9 cellular contexts compared by ENCODE assay signal in genomic region chr19:50723069-50723468, GRCh38. TPM values are rescaled to one million over a fixed set of nuclear protein-coding genes. Genes with fewer than 3 reads are reported as not detected.
DNase-seq lines count a peak whose midpoint lies in the region; ATAC-seq and TF ChIP-seq lines count a peak whose summit lies in the region.
"Had no signal": no experiment of that assay in that cellular context is flagged by ENCODE, and none has a peak within 500 bp of the region (broad histone marks: within the 10 kb centered on the region; RNA-seq: fewer than 3 reads in every experiment).

A gene with protein sequence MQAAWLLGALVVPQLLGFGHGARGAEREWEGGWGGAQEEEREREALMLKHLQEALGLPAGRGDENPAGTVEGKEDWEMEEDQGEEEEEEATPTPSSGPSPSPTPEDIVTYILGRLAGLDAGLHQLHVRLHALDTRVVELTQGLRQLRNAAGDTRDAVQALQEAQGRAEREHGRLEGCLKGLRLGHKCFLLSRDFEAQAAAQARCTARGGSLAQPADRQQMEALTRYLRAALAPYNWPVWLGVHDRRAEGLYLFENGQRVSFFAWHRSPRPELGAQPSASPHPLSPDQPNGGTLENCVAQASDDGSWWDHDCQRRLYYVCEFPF (plus strand): TSS chr19:50723364. CDS start chr19:50723526, 162 bp downstream.

- H3K27me3 ChIP-seq in Caco-2 (replicated peaks; ENCODE audit: control insufficient read depth, insufficient read depth, low read length) = no peaks in the 10 kb centered on the region; the same call in 1 of the 2 replicates
- H3K27me3 ChIP-seq in PC-3 (ENCODE audit: low read length) = peaks cover 11% of the 10 kb centered on the region
- H3K27me3 ChIP-seq in endodermal cell (ENCODE audit: control insufficient read depth, insufficient read depth, low read length, poor library complexity, severe bottlenecking) = peaks cover 10% of the 10 kb centered on the region

- H3K9me3 ChIP-seq in Caco-2 (no peaks in the 10 kb centered on the region), PC-3 (ENCODE audit: low read length) (no peaks in the 10 kb centered on the region), endodermal cell (ENCODE audit: control insufficient read depth, low read length) (no peaks in the 10 kb centered on the region)

- H3K27ac ChIP-seq in PC-3 (ENCODE audit: low read length) (no peak within 1 kb of the TSS), endodermal cell (ENCODE audit: low read depth, low read length) (no peak within 1 kb of the TSS)
- H3K27ac ChIP-seq: KMS-11 had no signal

- ATAC-seq in PC-3 (no peak), naive B cell (ENCODE audit: low read depth in 2 of 2) (no peak), GM21447 (IDR thresholded peaks at IDR 0.05; ENCODE audit: unreplicated experiment) (no peak), HG03095 (IDR thresholded peaks at IDR 0.05; ENCODE audit: unreplicated experiment) (no peak)

- DNase-seq in Caco-2 (no peak), PC-3 (no peak), endodermal cell (peak; percentile 69), naive B cell (no peak), HuH-7 (ENCODE audit: low spot score) (no peak)
- no peak for DNase-seq in stimulated activated CD4-positive, alpha-beta T cell treated with anti-CD3 and anti-CD28 coated beads, Interleukin-12 subunit alpha, Interleukin-12 subunit beta, amount 100 ng/mL, for 4 hours

- H3K9me2 ChIP-seq in PC-3 (replicated peaks; ENCODE audit: low read length) = no peaks in the 10 kb centered on the region

- TF ChIP-seq CTCF in Caco-2 (IDR thresholded peaks at IDR 0.05; ENCODE audit: insufficient read depth in 1 of 2, low read depth in 1 of 2, low read length in 1 of 2, severe bottlenecking in 1 of 2, unreplicated experiment in 1 of 2) (no peak), PC-3 (conservative IDR thresholded peaks at IDR 0.05; ENCODE audit: low read depth, low read length) (no peak), endodermal cell (conservative IDR thresholded peaks at IDR 0.05) (no peak)

- H3F3A ChIP-seq in PC-3 (ENCODE audit: low read length, unreplicated experiment) = no peaks in the 10 kb centered on the region

- CTCF ChIA-PET in Caco-2 (lab: Charles Lee) (interaction anchor here (0.5 to 0.7 kb wide), 2 partner anchors 48 to 518 kb away, joined by 3 read pairs; no protein-coding TSS in a partner anchor), PC-3 (lab: Charles Lee) (no interaction called here)

- BruUV-seq in Caco-2 (replicated peaks; lab: Mats Ljungman, UMichigan) (no TSS peak), PC-3 (replicated peaks; lab: Mats Ljungman, UMichigan) (no TSS peak)

- peak within 1 kb of the TSS; percentile 57 for H3K9ac ChIP-seq in PC-3 (ENCODE audit: low read length)
- no peak within 1 kb of the TSS for H3K9ac ChIP-seq in endodermal cell (ENCODE audit: extremely low read depth, low read length, poor library complexity, severe bottlenecking)
- H3K9ac ChIP-seq: KMS-11 had no signal

- H3K36me3 Mint-ChIP-seq in Caco-2 (ENCODE audit: insufficient read depth, unreplicated experiment) = peaks cover 6% of the 10 kb centered on the region
- no peaks in the 10 kb centered on the region for H3K36me3 Mint-ChIP-seq in endodermal cell (ENCODE audit: low read depth)
- peaks cover 0 to 23% of the 10 kb centered on the region in 2 donors for H3K36me3 Mint-ChIP-seq in naive B cell

- no peaks in the 10 kb centered on the region for H3K36me3 ChIP-seq in Caco-2 (ENCODE audit: control insufficient read depth, insufficient read depth, low read length)
- H3K36me3 ChIP-seq in PC-3 (ENCODE audit: low read depth, low read length) = no peaks in the 10 kb centered on the region
- no peaks in the 10 kb centered on the region for H3K36me3 ChIP-seq in endodermal cell (ENCODE audit: control insufficient read depth, insufficient read depth, low read length)

- POLR2A ChIA-PET in Caco-2 (lab: Charles Lee) = no interaction called here
- POLR2A ChIA-PET in PC-3 (lab: Charles Lee; ENCODE audit: unreplicated experiment) = no interaction called here

- whole genome bisulfite sequencing in endodermal cell (ENCODE audit: insufficient coverage in 1 of 2, insufficient read length in 1 of 2), 2 experiments = 70% methylated on average over 8 to 15 of the region's 15 CpGs

- H3K27ac Mint-ChIP-seq in Caco-2 (ENCODE audit: unreplicated experiment) (peak within 1 kb of the TSS; percentile 61), endodermal cell (no peak within 1 kb of the TSS), naive B cell (peak within 1 kb of the TSS in 2 of 6 donors; percentile 36 to 49)

- H3K4me1 Mint-ChIP-seq in Caco-2 (ENCODE audit: low read depth, unreplicated experiment) (peaks cover 10% of the 10 kb centered on the region), endodermal cell (peaks cover 7% of the 10 kb centered on the region), naive B cell (peaks cover 36 to 49% (median 42%) of the 10 kb centered on the region in 3 donors)

- H3K27me3 Mint-ChIP-seq in Caco-2 (ENCODE audit: insufficient read depth, unreplicated experiment) = peaks cover 23% of the 10 kb centered on the region
- peaks cover 60% of the 10 kb centered on the region for H3K27me3 Mint-ChIP-seq in endodermal cell (ENCODE audit: insufficient read depth)
- H3K27me3 Mint-ChIP-seq in naive B cell = peaks cover 18 to 83% (median 71%) of the 10 kb centered on the region in 3 donors

- no peaks in the 10 kb centered on the region for H3K9me3 Mint-ChIP-seq in Caco-2 (ENCODE audit: unreplicated experiment)
- H3K9me3 Mint-ChIP-seq in endodermal cell = no peaks in the 10 kb centered on the region
- peaks cover 0 to 12% (median 4%) of the 10 kb centered on the region in 7 donors for H3K9me3 Mint-ChIP-seq in naive B cell

- peak within 1 kb of the TSS; percentile 90 for H3K4me2 ChIP-seq in PC-3 (ENCODE audit: low read length)
- H3K4me2 ChIP-seq: KMS-11 had no signal

- peak within 1 kb of the TSS; percentile 90 for H2AFZ ChIP-seq in PC-3 (ENCODE audit: low read length)

- no peaks in the 10 kb centered on the region for H3K4me1 ChIP-seq in Caco-2
- H3K4me1 ChIP-seq in PC-3 (ENCODE audit: insufficient read depth, low read length) = peaks cover 13% of the 10 kb centered on the region
- no peaks in the 10 kb centered on the region for H3K4me1 ChIP-seq in endodermal cell (ENCODE audit: control insufficient read depth, insufficient read depth, low read length)

- peaks cover 11% of the 10 kb centered on the region for H3K79me2 ChIP-seq in PC-3 (ENCODE audit: low read length)

- intact Hi-C loops in Caco-2 (cut with micrococcal nuclease; ENCODE audit: unreplicated experiment) = loop anchor here (5.0 kb wide), 1 partner anchor 59 kb away; no protein-coding TSS in a partner anchor
- intact Hi-C loops in PC-3 (cut with micrococcal nuclease) = no loop called here

- H3K4me3 Mint-ChIP-seq in Caco-2 (ENCODE audit: unreplicated experiment) (peak within 1 kb of the TSS; percentile 76), endodermal cell (peak within 1 kb of the TSS; percentile 78), naive B cell (peak within 1 kb of the TSS; percentile 59 to 89 (median 72))

- H4K20me1 ChIP-seq in PC-3 (ENCODE audit: low read length) = no peaks in the 10 kb centered on the region

- H3K4me3 ChIP-seq in Caco-2 (ENCODE audit: low read depth, low read length) (peak within 1 kb of the TSS; percentile 44), PC-3 (ENCODE audit: low read length) (peak within 1 kb of the TSS; percentile 75), endodermal cell (ENCODE audit: low read length) (peak within 1 kb of the TSS; percentile 77)

RNA-seq across cellular contexts. Expression of the gene that starts here (rescaled TPM):
- total RNA-seq in Caco-2 (2022) (0.51 and 1.1 TPM in 2 replicates), PC-3 (2014; rRNA removed) (2.3 and 2.4 TPM in 2 replicates), endodermal cell (1 to 10 TPM; 4.0 to 6.2 TPM)
- polyA plus RNA-seq in endodermal cell (2013, experiment 1 of 2) = 5.2 TPM
- polyA plus RNA-seq in endodermal cell (2013, experiment 2 of 2) = 4.8 TPM
- polyA plus RNA-seq in naive B cell (ENCODE audit: low read depth in 6 of 6) = 1 to 10 TPM in 2 of 6 donors, under 1 TPM in 4; 0.49 to 1.1 (median 0.69) TPM
